Comparison of ENCODE assay signal across 38 cellular contexts in genomic region chr19:41039806-41040205, GRCh38. TPM values are rescaled to one million over a fixed set of nuclear protein-coding genes. Genes with fewer than 3 reads are reported as not detected.
"Had no signal": no experiment of that assay in that cellular context is flagged by ENCODE, and none has a peak within 500 bp of the region (broad histone marks: within the 10 kb centered on the region; RNA-seq: fewer than 3 reads in every experiment).

No MANE protein-coding gene starts in this region.

- ATAC-seq: activated CD4-positive, alpha-beta T cell treated with anti-CD3 and anti-CD28 coated beads for 36 hours; activated CD8-positive, alpha-beta memory T cell treated with anti-CD3 and anti-CD28 coated beads, Interleukin-2, amount 10 ng/mL, durations not matched to agents 7 days and 5 days; activated CD8-positive, alpha-beta T cell treated with anti-CD3 and anti-CD28 coated beads, Interleukin-2, amount 10 ng/mL, durations not matched to agents 7 days and 5 days; activated naive CD8-positive, alpha-beta T cell treated with anti-CD3 and anti-CD28 coated beads, Interleukin-2, amount 50 U/mL, for 24 hours; body of pancreas; effector memory CD8-positive, alpha-beta T cell; foreskin keratinocyte; gastrocnemius medialis; heart left ventricle had no signal

- H3K9me3 Mint-ChIP-seq: activated CD4-positive, alpha-beta memory T cell treated with anti-CD3 and anti-CD28 coated beads for 36 hours; activated CD4-positive, alpha-beta T cell treated with anti-CD3 and anti-CD28 coated beads, Interleukin-2, amount 10 ng/mL, durations not matched to agents 24 days and 14 days; activated naive CD4-positive, alpha-beta T cell treated with anti-CD3 and anti-CD28 coated beads, Interleukin-2, amount 50 U/mL, for 24 hours; activated T-helper 2 cell treated with anti-CD3 and anti-CD28 coated beads, Interferon-gamma antibody, Interleukin-2, Interleukin-4, amounts not matched to agents 10 μg/mL and 5 μg/mL and 100 μg/mL, durations not matched to agents 14 hours and 24 hours and 36 hours; effector memory CD8-positive, alpha-beta T cell; T-helper 2 cell treated with Interferon-gamma antibody and Interleukin-4, amounts not matched to agents 5 μg/mL and 100 μg/mL, for 36 hours had no signal

- H3K27ac ChIP-seq: adrenal gland, body of pancreas, esophagus muscularis mucosa, foreskin keratinocyte, gastrocnemius medialis, heart left ventricle, WERI-Rb-1 had no signal

- H3K36me3 Mint-ChIP-seq: activated CD4-positive, alpha-beta memory T cell treated with anti-CD3 and anti-CD28 coated beads for 36 hours; activated CD8-positive, alpha-beta memory T cell treated with anti-CD3 and anti-CD28 coated beads, Interleukin-2, amount 10 ng/mL, durations not matched to agents 7 days and 5 days; activated naive CD4-positive, alpha-beta T cell treated with anti-CD3 and anti-CD28 coated beads, Interleukin-2, amount 50 U/mL, for 24 hours; activated naive CD8-positive, alpha-beta T cell treated with anti-CD3 and anti-CD28 coated beads for 36 hours had no signal

- H3K27me3 ChIP-seq: adrenal gland, body of pancreas, esophagus muscularis mucosa, foreskin keratinocyte, gastrocnemius medialis, heart left ventricle had no signal

- DNase-seq: activated CD4-positive, alpha-beta memory T cell treated with anti-CD3 and anti-CD28 coated beads for 36 hours; activated CD4-positive, alpha-beta T cell treated with anti-CD3 and anti-CD28 coated beads for 36 hours; activated CD4-positive, alpha-beta T cell treated with anti-CD3 and anti-CD28 coated beads, Interleukin-2, amount 10 ng/mL, durations not matched to agents 24 days and 14 days; activated CD4-positive, CD25-positive, alpha-beta regulatory T cell; activated CD4-positive, CD25-positive, alpha-beta regulatory T cell treated with anti-CD3 and anti-CD28 coated beads, Interleukin-2, amount 50 U/mL, for 72 hours; activated CD8-positive, alpha-beta memory T cell treated with anti-CD3 and anti-CD28 coated beads, Interleukin-2, amount 10 ng/mL, durations not matched to agents 7 days and 5 days; activated CD8-positive, alpha-beta memory T cell treated with anti-CD3 and anti-CD28 coated beads, Interleukin-2, amount 50 U/mL, for 4 hours; activated CD8-positive, alpha-beta T cell treated with anti-CD3 and anti-CD28 coated beads, Interleukin-2, amount 10 ng/mL, durations not matched to agents 7 days and 5 days; activated effector memory CD4-positive, alpha-beta T cell treated with anti-CD3 and anti-CD28 coated beads, Interleukin-2, amount 50 U/mL, for 16 hours; activated naive CD4-positive, alpha-beta T cell treated with anti-CD3 and anti-CD28 coated beads for 36 hours; activated naive CD8-positive, alpha-beta T cell treated with anti-CD3 and anti-CD28 coated beads for 36 hours; activated naive CD8-positive, alpha-beta T cell treated with anti-CD3 and anti-CD28 coated beads, Interleukin-2, amount 50 U/mL, for 24 hours; activated T-cell treated with anti-CD3 and anti-CD28 coated beads, Interleukin-2, amount 50 U/mL, for 1 hour; activated T-cell treated with anti-CD3 and anti-CD28 coated beads, Interleukin-2, amount 50 U/mL, for 48 hours; adrenal gland; amygdala; aorta; body of pancreas; caudate nucleus; cortex of kidney; dermis blood vessel endothelial cell; effector CD4-positive, alpha-beta T cell; effector memory CD8-positive, alpha-beta T cell; erythroblast; foreskin keratinocyte; gastrocnemius medialis; glutamatergic neuron; heart left ventricle; T1000; WERI-Rb-1 had no signal

- FAIRE-seq: colon had no signal

- H3K27me3 Mint-ChIP-seq: activated naive CD4-positive, alpha-beta T cell treated with anti-CD3 and anti-CD28 coated beads, Interleukin-2, amount 50 U/mL, for 24 hours; activated naive CD8-positive, alpha-beta T cell treated with anti-CD3 and anti-CD28 coated beads for 36 hours had no signal

- H3K9me3 ChIP-seq: adrenal gland, body of pancreas, esophagus muscularis mucosa, gastrocnemius medialis had no signal

- H3K27ac Mint-ChIP-seq: activated CD4-positive, alpha-beta memory T cell treated with anti-CD3 and anti-CD28 coated beads for 36 hours; activated CD4-positive, alpha-beta T cell treated with anti-CD3 and anti-CD28 coated beads for 36 hours; activated CD4-positive, alpha-beta T cell treated with anti-CD3 and anti-CD28 coated beads, Interleukin-2, amount 10 ng/mL, durations not matched to agents 24 days and 14 days; activated CD8-positive, alpha-beta memory T cell treated with anti-CD3 and anti-CD28 coated beads, Interleukin-2, amount 10 ng/mL, durations not matched to agents 7 days and 5 days; activated CD8-positive, alpha-beta T cell treated with anti-CD3 and anti-CD28 coated beads, Interleukin-2, amount 10 ng/mL, durations not matched to agents 7 days and 5 days; activated naive CD4-positive, alpha-beta T cell treated with anti-CD3 and anti-CD28 coated beads for 36 hours; activated naive CD4-positive, alpha-beta T cell treated with anti-CD3 and anti-CD28 coated beads, Interleukin-2, amount 50 U/mL, for 24 hours; activated naive CD8-positive, alpha-beta T cell treated with anti-CD3 and anti-CD28 coated beads for 36 hours; activated naive CD8-positive, alpha-beta T cell treated with anti-CD3 and anti-CD28 coated beads, Interleukin-2, amount 50 U/mL, for 24 hours; activated T-helper 1 cell treated with anti-CD3 and anti-CD28 coated beads, Interleukin-12 subunit alpha, Interleukin-12 subunit beta, Interleukin-2, Interleukin-4 antibody, amounts not matched to agents 30 ng/mL and 10 ng/mL and 1 ng/mL, durations not matched to agents 14 hours and 24 hours and 36 hours; activated T-helper 2 cell treated with anti-CD3 and anti-CD28 coated beads, Interferon-gamma antibody, Interleukin-2, Interleukin-4, amounts not matched to agents 10 μg/mL and 5 μg/mL and 100 μg/mL, durations not matched to agents 14 hours and 24 hours and 36 hours; T-helper 2 cell treated with Interferon-gamma antibody and Interleukin-4, amounts not matched to agents 5 μg/mL and 100 μg/mL, for 36 hours had no signal

- H3K36me3 ChIP-seq: adrenal gland, esophagus muscularis mucosa, gastrocnemius medialis, heart left ventricle, WERI-Rb-1 had no signal

- H3K4me1 Mint-ChIP-seq: activated CD4-positive, alpha-beta T cell treated with anti-CD3 and anti-CD28 coated beads for 36 hours; activated CD4-positive, alpha-beta T cell treated with anti-CD3 and anti-CD28 coated beads, Interleukin-2, amount 10 ng/mL, durations not matched to agents 24 days and 14 days; activated naive CD4-positive, alpha-beta T cell treated with anti-CD3 and anti-CD28 coated beads, Interleukin-2, amount 50 U/mL, for 24 hours; activated naive CD8-positive, alpha-beta T cell treated with anti-CD3 and anti-CD28 coated beads for 36 hours; activated naive CD8-positive, alpha-beta T cell treated with anti-CD3 and anti-CD28 coated beads, Interleukin-2, amount 50 U/mL, for 24 hours had no signal

- H3K4me3 Mint-ChIP-seq: activated CD4-positive, alpha-beta memory T cell treated with anti-CD3 and anti-CD28 coated beads for 36 hours; activated CD4-positive, alpha-beta T cell treated with anti-CD3 and anti-CD28 coated beads for 36 hours; activated CD4-positive, alpha-beta T cell treated with anti-CD3 and anti-CD28 coated beads, Interleukin-2, amount 10 ng/mL, durations not matched to agents 24 days and 14 days; activated CD8-positive, alpha-beta memory T cell treated with anti-CD3 and anti-CD28 coated beads, Interleukin-2, amount 10 ng/mL, durations not matched to agents 7 days and 5 days; activated CD8-positive, alpha-beta T cell treated with anti-CD3 and anti-CD28 coated beads, Interleukin-2, amount 10 ng/mL, durations not matched to agents 7 days and 5 days; activated naive CD4-positive, alpha-beta T cell treated with anti-CD3 and anti-CD28 coated beads for 36 hours; activated naive CD4-positive, alpha-beta T cell treated with anti-CD3 and anti-CD28 coated beads, Interleukin-2, amount 50 U/mL, for 24 hours; activated naive CD8-positive, alpha-beta T cell treated with anti-CD3 and anti-CD28 coated beads for 36 hours; activated naive CD8-positive, alpha-beta T cell treated with anti-CD3 and anti-CD28 coated beads, Interleukin-2, amount 50 U/mL, for 24 hours; activated T-helper 1 cell treated with anti-CD3 and anti-CD28 coated beads, Interleukin-12 subunit alpha, Interleukin-12 subunit beta, Interleukin-2, Interleukin-4 antibody, amounts not matched to agents 30 ng/mL and 10 ng/mL and 1 ng/mL, durations not matched to agents 14 hours and 24 hours and 36 hours; effector memory CD8-positive, alpha-beta T cell; T-helper 2 cell treated with Interferon-gamma antibody and Interleukin-4, amounts not matched to agents 5 μg/mL and 100 μg/mL, for 36 hours had no signal

- H3K4me1 ChIP-seq: adrenal gland, body of pancreas, esophagus muscularis mucosa, foreskin keratinocyte, gastrocnemius medialis, heart left ventricle had no signal

- H3K4me3 ChIP-seq: adrenal gland, body of pancreas, esophagus muscularis mucosa, gastrocnemius medialis, heart left ventricle had no signal

RNA-seq across cellular contexts. Expression of gene CYP2A13, which starts 48.4 kb away (rescaled TPM):
- total RNA-seq: activated CD4-positive, alpha-beta memory T cell treated with anti-CD3 and anti-CD28 coated beads for 36 hours; activated CD4-positive, alpha-beta T cell treated with anti-CD3 and anti-CD28 coated beads for 36 hours; activated CD4-positive, alpha-beta T cell treated with anti-CD3 and anti-CD28 coated beads, Interleukin-2, amount 10 ng/mL, durations not matched to agents 24 days and 14 days; activated CD8-positive, alpha-beta memory T cell treated with anti-CD3 and anti-CD28 coated beads for 36 hours; activated CD8-positive, alpha-beta memory T cell treated with anti-CD3 and anti-CD28 coated beads, Interleukin-2, amount 10 ng/mL, durations not matched to agents 7 days and 5 days; activated CD8-positive, alpha-beta T cell treated with anti-CD3 and anti-CD28 coated beads, Interleukin-2, amount 10 ng/mL, durations not matched to agents 7 days and 5 days; activated naive CD4-positive, alpha-beta T cell treated with anti-CD3 and anti-CD28 coated beads for 36 hours; activated naive CD8-positive, alpha-beta T cell treated with anti-CD3 and anti-CD28 coated beads for 36 hours; activated T-helper 1 cell treated with anti-CD3 and anti-CD28 coated beads, Interleukin-12 subunit alpha, Interleukin-12 subunit beta, Interleukin-2, Interleukin-4 antibody, amounts not matched to agents 30 ng/mL and 10 ng/mL and 1 ng/mL, durations not matched to agents 14 hours and 24 hours and 36 hours; activated T-helper 2 cell treated with anti-CD3 and anti-CD28 coated beads, Interferon-gamma antibody, Interleukin-2, Interleukin-4, amounts not matched to agents 10 μg/mL and 5 μg/mL and 100 μg/mL, durations not matched to agents 14 hours and 24 hours and 36 hours; adrenal gland; aorta; body of pancreas; chondrocyte; dermis blood vessel endothelial cell; esophagus muscularis mucosa; foreskin keratinocyte; gastrocnemius medialis; heart left ventricle had no signal
- polyA plus RNA-seq: adrenal gland, aorta, foreskin keratinocyte, heart left ventricle had no signal

RNA-seq across cellular contexts. Expression of gene CYP2B6, which starts 48.7 kb away (rescaled TPM):
- total RNA-seq: activated CD4-positive, alpha-beta memory T cell treated with anti-CD3 and anti-CD28 coated beads for 36 hours; activated CD4-positive, alpha-beta T cell treated with anti-CD3 and anti-CD28 coated beads for 36 hours; activated CD4-positive, alpha-beta T cell treated with anti-CD3 and anti-CD28 coated beads, Interleukin-2, amount 10 ng/mL, durations not matched to agents 24 days and 14 days; activated CD8-positive, alpha-beta memory T cell treated with anti-CD3 and anti-CD28 coated beads for 36 hours; activated CD8-positive, alpha-beta memory T cell treated with anti-CD3 and anti-CD28 coated beads, Interleukin-2, amount 10 ng/mL, durations not matched to agents 7 days and 5 days; activated CD8-positive, alpha-beta T cell treated with anti-CD3 and anti-CD28 coated beads, Interleukin-2, amount 10 ng/mL, durations not matched to agents 7 days and 5 days; activated naive CD4-positive, alpha-beta T cell treated with anti-CD3 and anti-CD28 coated beads for 36 hours; activated naive CD8-positive, alpha-beta T cell treated with anti-CD3 and anti-CD28 coated beads for 36 hours; activated T-helper 1 cell treated with anti-CD3 and anti-CD28 coated beads, Interleukin-12 subunit alpha, Interleukin-12 subunit beta, Interleukin-2, Interleukin-4 antibody, amounts not matched to agents 30 ng/mL and 10 ng/mL and 1 ng/mL, durations not matched to agents 14 hours and 24 hours and 36 hours; activated T-helper 2 cell treated with anti-CD3 and anti-CD28 coated beads, Interferon-gamma antibody, Interleukin-2, Interleukin-4, amounts not matched to agents 10 μg/mL and 5 μg/mL and 100 μg/mL, durations not matched to agents 14 hours and 24 hours and 36 hours; aorta; body of pancreas; chondrocyte; dermis blood vessel endothelial cell; esophagus muscularis mucosa; foreskin keratinocyte; gastrocnemius medialis had no signal
- polyA plus RNA-seq: foreskin keratinocyte, heart left ventricle had no signal
